9 cellular contexts compared by ENCODE assay signal in genomic region chr11:94938399-94939055, GRCh38. TPM values are rescaled to one million over a fixed set of nuclear protein-coding genes. Genes with fewer than 3 reads are reported as not detected.
DNase-seq lines count a peak whose midpoint lies in the region; ATAC-seq, FAIRE-seq and TF ChIP-seq lines count a peak whose summit lies in the region.
"Had no signal": no experiment of that assay in that cellular context is flagged by ENCODE, and none has a peak within 500 bp of the region (broad histone marks: within the 10 kb centered on the region; RNA-seq: fewer than 3 reads in every experiment).

No MANE protein-coding gene starts in this region.

- peaks cover 10% of the 10 kb centered on the region for H3K4me1 Mint-ChIP-seq in astrocyte (ENCODE audit: low read depth, unreplicated experiment)

- 32 to 52% methylated on average over 8 of the region's 8 CpGs for WGBS in thyroid gland, 2 donors

- no peaks in the 10 kb centered on the region for H3K79me2 ChIP-seq in astrocyte (ENCODE audit: insufficient read depth, low read length)

- DNase-seq in HT1080 (ENCODE audit: low read depth) (peak; percentile 33), astrocyte (ENCODE audit: low read depth) (peak; percentile 92), iPS-NIHi11 (ENCODE audit: low spot score) (peak; percentile 30), thyroid gland (peak; percentile 34 to 54)
- no peak for DNase-seq in activated naive CD4-positive, alpha-beta T cell (lab: John Stamatoyannopoulos, UW)
- DNase-seq: SIG-M5 had no signal

- no peaks in the 10 kb centered on the region for H3K27me3 ChIP-seq in astrocyte (ENCODE audit: insufficient read depth, low read length)
- no peaks in the 10 kb centered on the region for H3K27me3 ChIP-seq in thyroid gland

- H3K36me3 ChIP-seq in astrocyte (ENCODE audit: insufficient read depth, low read length) (no peaks in the 10 kb centered on the region), thyroid gland (no peaks in the 10 kb centered on the region)

- peak overlapping the region; percentile 67 for H3K27ac ChIP-seq in astrocyte (ENCODE audit: low read depth, low read length)
- peak overlapping the region in 1 of 3 donors; percentile 28 for H3K27ac ChIP-seq in thyroid gland

- H3K4me1 ChIP-seq in astrocyte (ENCODE audit: insufficient read depth, low read length): peaks cover 31% of the 10 kb centered on the region
- peaks cover 0 to 15% of the 10 kb centered on the region in 2 donors for H3K4me1 ChIP-seq in thyroid gland

- H3K27ac Mint-ChIP-seq in astrocyte (ENCODE audit: unreplicated experiment): no peak overlapping the region
- H3K27ac Mint-ChIP-seq: natural killer cell treated with Interleukin-12 subunit alpha and Interleukin-12 subunit beta and Interleukin-15 and Interleukin-18, amount 100 ng/mL, for 72 hours had no signal

- TF ChIP-seq CTCF in astrocyte (IDR thresholded peaks at IDR 0.05; ENCODE audit: insufficient read depth, low read depth, low read length) (no peak), thyroid gland (IDR thresholded peaks at IDR 0.05) (no peak)

- peak overlapping the region; percentile 38 for H3K9ac ChIP-seq in astrocyte (ENCODE audit: low read length)

- intact Hi-C loops in thyroid gland (cut with DNase I): no loop called here

- peak; percentile 26 for FAIRE-seq in astrocyte (lab: Jason Lieb, UNC)

- no peak overlapping the region for H3K4me3 Mint-ChIP-seq in astrocyte (ENCODE audit: unreplicated experiment)
- H3K4me3 Mint-ChIP-seq: natural killer cell treated with Interleukin-12 subunit alpha and Interleukin-12 subunit beta and Interleukin-15 and Interleukin-18, amount 100 ng/mL, for 72 hours had no signal

- H3K36me3 Mint-ChIP-seq in astrocyte (ENCODE audit: low read depth, unreplicated experiment): peaks cover 4% of the 10 kb centered on the region
- H3K36me3 Mint-ChIP-seq: natural killer cell treated with Interleukin-12 subunit alpha and Interleukin-12 subunit beta and Interleukin-15 and Interleukin-18, amount 100 ng/mL, for 72 hours had no signal

- no peak overlapping the region for H3K4me3 ChIP-seq in astrocyte (ENCODE audit: insufficient read depth, low read depth, low read length)
- H3K4me3 ChIP-seq in thyroid gland (replicated peaks in 1 of 3): no peak overlapping the region

- H3K27me3 Mint-ChIP-seq in astrocyte (ENCODE audit: low read depth, unreplicated experiment): peaks cover 9% of the 10 kb centered on the region

- TF ChIP-seq POLR2A in thyroid gland (IDR thresholded peaks at IDR 0.05): no peak

- peak overlapping the region; percentile 53 for H3K4me2 ChIP-seq in astrocyte (ENCODE audit: low read length)

- no peaks in the 10 kb centered on the region for H3K9me3 Mint-ChIP-seq in astrocyte (ENCODE audit: unreplicated experiment)
- H3K9me3 Mint-ChIP-seq: natural killer cell treated with Interleukin-12 subunit alpha and Interleukin-12 subunit beta and Interleukin-15 and Interleukin-18, amount 100 ng/mL, for 72 hours had no signal

- H4K20me1 ChIP-seq in astrocyte (ENCODE audit: insufficient read depth, low read length): no peaks in the 10 kb centered on the region

- H2AFZ ChIP-seq in astrocyte (ENCODE audit: low read depth, low read length): no peak overlapping the region

- H3K9me3 ChIP-seq in astrocyte (ENCODE audit: insufficient read depth, low read depth, low read length) (no peaks in the 10 kb centered on the region), thyroid gland (no peaks in the 10 kb centered on the region)

- ATAC-seq in HG03442 (IDR thresholded peaks at IDR 0.05; ENCODE audit: unreplicated experiment): no peak
- no peak for ATAC-seq in GM19463 (IDR thresholded peaks at IDR 0.05; ENCODE audit: unreplicated experiment)
- ATAC-seq: natural killer cell treated with Interleukin-12 subunit alpha and Interleukin-12 subunit beta and Interleukin-15 and Interleukin-18, amount 100 ng/mL, for 72 hours had no signal

RNA-seq across cellular contexts. Expression of gene CWC15, which starts 34.8 kb away (rescaled TPM):
- 50.1 and 58.3 TPM in 2 replicates for total RNA-seq in HT1080 (2014; rRNA removed; shearing (Covaris generic))
- polyA plus RNA-seq in HT1080 (2015; cell fraction: cytosol; rRNA removed): 35.1 and 39.5 TPM in 2 replicates
- 51.4 and 62.5 TPM in 2 replicates for polyA plus RNA-seq in HT1080 (2015; cell fraction: nucleus; rRNA removed)
- 53.5 and 59.2 TPM in 2 replicates for total RNA-seq in astrocyte
- total RNA-seq in thyroid gland: 10 to 100 TPM; 25.7 to 61.6 (median 43.6) TPM

RNA-seq across cellular contexts. Expression of gene KDM4D, which starts 35.0 kb away (rescaled TPM):
- total RNA-seq in HT1080 (2014; rRNA removed; shearing (Covaris generic)): 1.8 and 3.2 TPM in 2 replicates
- 2.8 and 2.9 TPM in 2 replicates for polyA plus RNA-seq in HT1080 (2015; cell fraction: cytosol; rRNA removed)
- polyA plus RNA-seq in HT1080 (2015; cell fraction: nucleus; rRNA removed): 2.9 and 3.9 TPM in 2 replicates
- 0.72 and 0.93 TPM in 2 replicates for total RNA-seq in astrocyte
- total RNA-seq in thyroid gland: 1 to 10 TPM in 2 of 4 donors, under 1 TPM in 2; 0.83 to 1.2 (median 0.98) TPM

Comparison
In these comparisons a context has a peak if more than half of its experiments do, and no peak if none do; other contexts are left out.
1. DNase-seq: peak in HT1080 (single experiment), astrocyte (single experiment), iPS-NIHi11 (single experiment) and thyroid gland (2 of 2); none in activated naive CD4-positive, alpha-beta T cell (0 of 4).